28 cellular contexts compared by ENCODE assay signal in genomic region chr17:28181568-28181967, GRCh38.
"Had no signal": no experiment of that assay in that cellular context is flagged by ENCODE, and none has a peak within 500 bp of the region (broad histone marks: within the 10 kb centered on the region; RNA-seq: fewer than 3 reads in every experiment).

No MANE protein-coding gene starts in this region.

- ATAC-seq: naive thymus-derived CD8-positive, alpha-beta T cell; natural killer cell treated with Interleukin-12 subunit alpha and Interleukin-12 subunit beta and Interleukin-15 and Interleukin-18, amount 100 ng/mL, for 72 hours; psoas muscle; right cardiac atrium; right lobe of liver; stimulated activated effector memory CD8-positive, alpha-beta T cell treated with anti-CD3 and anti-CD28 coated beads, Interleukin-12 subunit alpha, Interleukin-12 subunit beta, amount 100 ng/mL, for 72 hours; stimulated activated naive B cell treated with anti-CD40 and anti-IgM and Interleukin-4, amounts not matched to agents 10 μg/mL and 1 μg/mL and 100 μg/mL, for 72 hours; upper lobe of right lung had no signal

- H3K4me1 ChIP-seq: parathyroid adenoma, psoas muscle, sigmoid colon, stomach, thyroid gland, tibial nerve, upper lobe of right lung, uterus had no signal

- H3K27ac ChIP-seq: neutrophil, parathyroid adenoma, psoas muscle, right lobe of liver, sigmoid colon, stomach, thoracic aorta, thyroid gland, tibial nerve, upper lobe of right lung, uterus had no signal

- H3K27me3 ChIP-seq: neutrophil, right lobe of liver, sigmoid colon, stomach, thyroid gland, tibial nerve, upper lobe of right lung, uterus had no signal

- H3K4me3 ChIP-seq: psoas muscle, right lobe of liver, sigmoid colon, stomach, thoracic aorta, thyroid gland, tibial nerve, upper lobe of right lung, uterus had no signal

- FAIRE-seq: small intestine had no signal

- H3K36me3 ChIP-seq: right lobe of liver, thyroid gland, uterus had no signal

- H3K9me3 Mint-ChIP-seq: naive B cell; naive thymus-derived CD8-positive, alpha-beta T cell; natural killer cell treated with Interleukin-12 subunit alpha and Interleukin-12 subunit beta and Interleukin-15 and Interleukin-18, amount 100 ng/mL, for 72 hours; stimulated activated effector memory CD8-positive, alpha-beta T cell treated with anti-CD3 and anti-CD28 coated beads, Interleukin-12 subunit alpha, Interleukin-12 subunit beta, amount 100 ng/mL, for 72 hours; stimulated activated naive CD8-positive, alpha-beta T cell treated with anti-CD3 and anti-CD28 coated beads, Interleukin-15, Interleukin-2, amounts not matched to agents 100 ng/mL and 50 ng/mL, for 24 hours had no signal

- H3K4me3 Mint-ChIP-seq: naive B cell; naive thymus-derived CD8-positive, alpha-beta T cell; natural killer cell treated with Interleukin-12 subunit alpha and Interleukin-12 subunit beta and Interleukin-15 and Interleukin-18, amount 100 ng/mL, for 72 hours; stimulated activated effector memory CD8-positive, alpha-beta T cell treated with anti-CD3 and anti-CD28 coated beads, Interleukin-12 subunit alpha, Interleukin-12 subunit beta, amount 100 ng/mL, for 72 hours; stimulated activated naive B cell treated with anti-CD40 and anti-IgM and Interleukin-4, amounts not matched to agents 10 μg/mL and 1 μg/mL and 100 μg/mL, for 72 hours; stimulated activated naive CD8-positive, alpha-beta T cell treated with anti-CD3 and anti-CD28 coated beads, Interleukin-15, Interleukin-2, amounts not matched to agents 100 ng/mL and 50 ng/mL, for 24 hours; type B pancreatic cell had no signal

- H3K9me3 ChIP-seq: neutrophil, psoas muscle, right lobe of liver, sigmoid colon, stomach, thoracic aorta, thyroid gland, tibial nerve, upper lobe of right lung, uterus had no signal

- H3K27ac Mint-ChIP-seq: natural killer cell treated with Interleukin-12 subunit alpha and Interleukin-12 subunit beta and Interleukin-15 and Interleukin-18, amount 100 ng/mL, for 72 hours; progenitor cell of endocrine pancreas; stimulated activated naive B cell treated with anti-CD40 and anti-IgM and Interleukin-4, amounts not matched to agents 10 μg/mL and 1 μg/mL and 100 μg/mL, for 72 hours; stimulated activated naive CD8-positive, alpha-beta T cell treated with anti-CD3 and anti-CD28 coated beads, Interleukin-15, Interleukin-2, amounts not matched to agents 100 ng/mL and 50 ng/mL, for 24 hours; type B pancreatic cell had no signal

- DNase-seq: naive B cell; naive thymus-derived CD8-positive, alpha-beta T cell; nucleus accumbens; posterior cingulate gyrus; psoas muscle; right cardiac atrium; right lobe of liver; sigmoid colon; small intestine; stimulated activated CD4-positive, alpha-beta T cell treated with anti-CD3 and anti-CD28 coated beads, Interleukin-15, amount 100 ng/mL, for 24 hours; stimulated activated CD4-positive, alpha-beta T cell treated with anti-CD3 and anti-CD28 coated beads, Interleukin-2, amount 100 ng/mL, for 24 hours; stimulated activated CD4-positive, alpha-beta T cell treated with anti-CD3 and anti-CD28 coated beads, Interleukin-2, amount 100 ng/mL, for 48 hours; stimulated activated CD4-positive, alpha-beta T cell treated with anti-CD3 and anti-CD28 coated beads, Interleukin-4, amount 100 ng/mL, for 24 hours; stimulated activated naive B cell treated with anti-CD40 and anti-IgM and Interleukin-4, amounts not matched to agents 10 μg/mL and 1 μg/mL and 100 μg/mL, for 72 hours; stimulated activated naive CD4-positive, alpha-beta T cell treated with Interleukin-2 at 50 U/mL for 16 hours; stomach; thyroid gland; upper lobe of right lung; uterus had no signal

- H3K4me1 Mint-ChIP-seq: naive B cell; naive thymus-derived CD8-positive, alpha-beta T cell; stimulated activated effector memory CD8-positive, alpha-beta T cell treated with anti-CD3 and anti-CD28 coated beads, Interleukin-12 subunit alpha, Interleukin-12 subunit beta, amount 100 ng/mL, for 72 hours had no signal

- H3K27me3 Mint-ChIP-seq: naive B cell; naive thymus-derived CD8-positive, alpha-beta T cell; natural killer cell treated with Interleukin-12 subunit alpha and Interleukin-12 subunit beta and Interleukin-15 and Interleukin-18, amount 100 ng/mL, for 72 hours; progenitor cell of endocrine pancreas; stimulated activated naive B cell treated with anti-CD40 and anti-IgM and Interleukin-4, amounts not matched to agents 10 μg/mL and 1 μg/mL and 100 μg/mL, for 72 hours; stimulated activated naive CD8-positive, alpha-beta T cell treated with anti-CD3 and anti-CD28 coated beads, Interleukin-15, Interleukin-2, amounts not matched to agents 100 ng/mL and 50 ng/mL, for 24 hours; type B pancreatic cell had no signal
